In the genomic region with DNA sequence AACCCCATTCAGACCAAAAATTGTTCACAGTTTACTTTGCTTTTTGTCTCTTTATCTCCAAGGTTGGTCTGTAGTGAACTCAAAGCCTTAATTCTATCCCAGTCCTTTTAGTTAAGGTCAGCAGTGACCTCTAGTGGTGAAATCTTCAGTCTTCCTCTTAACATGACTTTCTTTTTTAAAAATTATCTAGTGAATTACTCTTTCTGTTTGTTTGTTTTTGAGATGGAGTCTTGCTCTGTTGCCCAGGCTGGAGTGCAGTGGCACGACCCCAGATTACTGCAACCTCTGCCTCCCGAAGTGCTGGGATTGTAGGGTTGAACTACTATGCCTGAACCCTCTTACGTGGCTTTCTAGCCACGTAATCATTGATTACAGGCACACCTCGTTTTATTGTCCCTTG, we compare ENCODE assay signal across 8 cellular contexts. TPM values are rescaled to one million over a fixed set of nuclear protein-coding genes. Genes with fewer than 3 reads are reported as not detected.
DNase-seq lines count a peak whose midpoint lies in the region; ATAC-seq, FAIRE-seq and TF ChIP-seq lines count a peak whose summit lies in the region.

No MANE protein-coding gene starts in this region.

- peak; percentile 68 for TF ChIP-seq CTCF in CD8-positive, alpha-beta T cell (IDR thresholded peaks at IDR 0.05)
- TF ChIP-seq CTCF in heart right ventricle (IDR thresholded peaks at IDR 0.05): peak; percentile 62 to 86 (median 75)

- WGBS in heart right ventricle, 2 donors: 42 to 55% methylated on average over 5 of the region's 5 CpGs

- no peaks in the 10 kb centered on the region for H3K27me3 ChIP-seq in CD8-positive, alpha-beta T cell (ENCODE audit: insufficient read depth, low read length)
- H3K27me3 ChIP-seq in heart right ventricle (no peaks in the 10 kb centered on the region), MG63 (no peaks in the 10 kb centered on the region)

- H3K27ac ChIP-seq in CD8-positive, alpha-beta T cell (ENCODE audit: low read depth, low read length): no peak overlapping the region
- no peak overlapping the region for H3K27ac ChIP-seq in heart right ventricle

- H3K4me1 ChIP-seq in CD8-positive, alpha-beta T cell (ENCODE audit: insufficient read depth, low read length): peaks cover 2% of the 10 kb centered on the region
- peaks cover 0 to 7% (median 0%) of the 10 kb centered on the region in 9 donors for H3K4me1 ChIP-seq in heart right ventricle

- no peak overlapping the region for H3K4me3 Mint-ChIP-seq in CD8-positive, alpha-beta T cell
- no peak overlapping the region for H3K4me3 Mint-ChIP-seq in activated T-helper 1 cell treated with anti-CD3 and anti-CD28 coated beads, Interleukin-12 subunit alpha, Interleukin-12 subunit beta, Interleukin-2, Interleukin-4 antibody, amounts not matched to agents 30 ng/mL and 10 ng/mL and 1 ng/mL, durations not matched to agents 14 hours and 24 hours and 36 hours

- H3K4me1 Mint-ChIP-seq in CD8-positive, alpha-beta T cell (ENCODE audit: low read depth): peaks cover 11% of the 10 kb centered on the region
- peaks cover 21% of the 10 kb centered on the region for H3K4me1 Mint-ChIP-seq in activated T-helper 1 cell treated with anti-CD3 and anti-CD28 coated beads, Interleukin-12 subunit alpha, Interleukin-12 subunit beta, Interleukin-2, Interleukin-4 antibody, amounts not matched to agents 30 ng/mL and 10 ng/mL and 1 ng/mL, durations not matched to agents 14 hours and 24 hours and 36 hours (ENCODE audit: low read depth)

- H3K36me3 ChIP-seq in CD8-positive, alpha-beta T cell (ENCODE audit: insufficient read depth, low read length): no peaks in the 10 kb centered on the region
- no peaks in the 10 kb centered on the region for H3K36me3 ChIP-seq in heart right ventricle
- no peaks in the 10 kb centered on the region for H3K36me3 ChIP-seq in MG63

- H3K36me3 Mint-ChIP-seq in CD8-positive, alpha-beta T cell: no peaks in the 10 kb centered on the region
- no peaks in the 10 kb centered on the region for H3K36me3 Mint-ChIP-seq in activated T-helper 1 cell treated with anti-CD3 and anti-CD28 coated beads, Interleukin-12 subunit alpha, Interleukin-12 subunit beta, Interleukin-2, Interleukin-4 antibody, amounts not matched to agents 30 ng/mL and 10 ng/mL and 1 ng/mL, durations not matched to agents 14 hours and 24 hours and 36 hours (ENCODE audit: low read depth)

- H3K27ac Mint-ChIP-seq in CD8-positive, alpha-beta T cell: no peak overlapping the region
- H3K27ac Mint-ChIP-seq in activated T-helper 1 cell treated with anti-CD3 and anti-CD28 coated beads, Interleukin-12 subunit alpha, Interleukin-12 subunit beta, Interleukin-2, Interleukin-4 antibody, amounts not matched to agents 30 ng/mL and 10 ng/mL and 1 ng/mL, durations not matched to agents 14 hours and 24 hours and 36 hours: no peak overlapping the region

- POLR2A ChIA-PET in CD8-positive, alpha-beta T cell (lab: Charles Lee): no interaction called here

- no peaks in the 10 kb centered on the region for H3K9me3 Mint-ChIP-seq in CD8-positive, alpha-beta T cell
- no peaks in the 10 kb centered on the region for H3K9me3 Mint-ChIP-seq in activated T-helper 1 cell treated with anti-CD3 and anti-CD28 coated beads, Interleukin-12 subunit alpha, Interleukin-12 subunit beta, Interleukin-2, Interleukin-4 antibody, amounts not matched to agents 30 ng/mL and 10 ng/mL and 1 ng/mL, durations not matched to agents 14 hours and 24 hours and 36 hours

- peak; percentile 70 for FAIRE-seq in GM18507 (lab: Jason Lieb, UNC)

- CTCF ChIA-PET in CD8-positive, alpha-beta T cell (lab: Charles Lee): interaction anchor here (0.7 to 4.5 kb wide), 11 partner anchors 9 to 889 kb away, joined by 3 to 25 read pairs (median 5); no protein-coding TSS in a partner anchor

- H3K4me3 ChIP-seq in CD8-positive, alpha-beta T cell (ENCODE audit: low read depth, low read length): no peak overlapping the region
- peak overlapping the region in 2 of 10 donors; percentile 12 to 23 for H3K4me3 ChIP-seq in heart right ventricle
- no peak overlapping the region for H3K4me3 ChIP-seq in MG63

- no peaks in the 10 kb centered on the region for H3K27me3 Mint-ChIP-seq in CD8-positive, alpha-beta T cell (ENCODE audit: low read depth)
- peaks cover 1% of the 10 kb centered on the region for H3K27me3 Mint-ChIP-seq in activated T-helper 1 cell treated with anti-CD3 and anti-CD28 coated beads, Interleukin-12 subunit alpha, Interleukin-12 subunit beta, Interleukin-2, Interleukin-4 antibody, amounts not matched to agents 30 ng/mL and 10 ng/mL and 1 ng/mL, durations not matched to agents 14 hours and 24 hours and 36 hours (ENCODE audit: insufficient read depth)

- peak in 2 of 7 experiments; percentile 13 to 49 for DNase-seq in CD8-positive, alpha-beta T cell
- DNase-seq in GM18507 (ENCODE audit: extremely low spot score, insufficient read length, low read depth) (no peak), NCI-H2227 treated with DMSO at 0.1 percent for 48 hours (lab: John Stamatoyannopoulos, UW) (peak; percentile 37), heart right ventricle (peak in 1 of 2 donors; percentile 59), putamen (ENCODE audit: low spot score) (peak; percentile 69), MG63 (no peak)
- DNase-seq in activated T-helper 1 cell treated with anti-CD3 and anti-CD28 coated beads, Interleukin-12 subunit alpha, Interleukin-12 subunit beta, Interleukin-2, Interleukin-4 antibody, amounts not matched to agents 30 ng/mL and 10 ng/mL and 1 ng/mL, durations not matched to agents 14 hours and 24 hours and 36 hours (ENCODE audit: low spot score): peak; percentile 33

- intact Hi-C loops in CD8-positive, alpha-beta T cell (cut with DNase I, micrococcal nuclease): loop anchor here (1.0 to 10.0 kb wide), 8 partner anchors 72 to 710 kb away; no protein-coding TSS in a partner anchor
- intact Hi-C loops in activated T-helper 1 cell treated with anti-CD3 and anti-CD28 coated beads, Interleukin-12 subunit alpha, Interleukin-12 subunit beta, Interleukin-2, Interleukin-4 antibody, amounts not matched to agents 30 ng/mL and 10 ng/mL and 1 ng/mL, durations not matched to agents 14 hours and 24 hours and 36 hours (cut with micrococcal nuclease): loop anchor here (1.0 kb wide), 5 partner anchors 114 to 709 kb away; no protein-coding TSS in a partner anchor
- intact Hi-C loops in heart right ventricle (cut with DNase I): loop anchor here in 9 of 10 donors (1.0 to 5.0 kb wide), 4 partner anchors 163 to 170 kb away; no protein-coding TSS in a partner anchor

- no peaks in the 10 kb centered on the region for H3K9me3 ChIP-seq in CD8-positive, alpha-beta T cell (ENCODE audit: low read length)
- no peaks in the 10 kb centered on the region for H3K9me3 ChIP-seq in heart right ventricle
- no peaks in the 10 kb centered on the region for H3K9me3 ChIP-seq in MG63

- ATAC-seq in CD8-positive, alpha-beta T cell: peak; percentile 94
- ATAC-seq in HG03280 (IDR thresholded peaks at IDR 0.05; ENCODE audit: unreplicated experiment) (peak; percentile 66), heart right ventricle (peak in 4 of 8 donors; percentile 64 to 73 (median 70))

RNA-seq across cellular contexts. Expression of a gene that starts 25.0 kb away (rescaled TPM):
- 1 to 10 TPM; 7.3 to 8.9 TPM for total RNA-seq in CD8-positive, alpha-beta T cell
- 1.8 and 2.0 TPM in 2 replicates for total RNA-seq in activated T-helper 1 cell treated with anti-CD3 and anti-CD28 coated beads, Interleukin-12 subunit alpha, Interleukin-12 subunit beta, Interleukin-2, Interleukin-4 antibody, amounts not matched to agents 30 ng/mL and 10 ng/mL and 1 ng/mL, durations not matched to agents 14 hours and 24 hours and 36 hours
- total RNA-seq in heart right ventricle: 1 to 10 TPM; 1.6 to 4.2 (median 2.4) TPM
- polyA plus RNA-seq in heart right ventricle: 1 to 10 TPM; 3.3 to 4.3 TPM
- 1.3 and 5.4 TPM in 2 replicates for total RNA-seq in MG63 (2014; rRNA removed; shearing (Covaris generic); ENCODE audit: low replicate concordance)

RNA-seq across cellular contexts. Expression of a gene that starts 53.0 kb away (rescaled TPM):
- total RNA-seq in CD8-positive, alpha-beta T cell: 10 to 100 TPM; 83.4 to 86.9 TPM
- 499 and 501 TPM in 2 replicates for total RNA-seq in activated T-helper 1 cell treated with anti-CD3 and anti-CD28 coated beads, Interleukin-12 subunit alpha, Interleukin-12 subunit beta, Interleukin-2, Interleukin-4 antibody, amounts not matched to agents 30 ng/mL and 10 ng/mL and 1 ng/mL, durations not matched to agents 14 hours and 24 hours and 36 hours
- 100 to 1,000 TPM in 2 of 10 donors, 10 to 100 TPM in 8; 54.7 to 113 (median 75.2) TPM for total RNA-seq in heart right ventricle
- polyA plus RNA-seq in heart right ventricle: 10 to 100 TPM; 26.4 to 77.5 TPM
- total RNA-seq in MG63 (2014; rRNA removed; shearing (Covaris generic); ENCODE audit: low replicate concordance): 286 and 294 TPM in 2 replicates

Comparison
In these comparisons a context has a peak if more than half of its experiments do, and no peak if none do; other contexts are left out.
1. DNase-seq: peak in NCI-H2227 treated with DMSO at 0.1 percent for 48 hours (single experiment), activated T-helper 1 cell treated with anti-CD3 and anti-CD28 coated beads, Interleukin-12 subunit alpha, Interleukin-12 subunit beta, Interleukin-2, Interleukin-4 antibody, amounts not matched to agents 30 ng/mL and 10 ng/mL and 1 ng/mL, durations not matched to agents 14 hours and 24 hours and 36 hours (single experiment) and putamen (single experiment); none in GM18507 (single experiment) and MG63 (single experiment).